In genomic region chr4:169800541-169800940, GRCh38 we compare ENCODE assay signal across 25 cellular contexts. TPM values are rescaled to one million over a fixed set of nuclear protein-coding genes. Genes with fewer than 3 reads are reported as not detected.
DNase-seq lines count a peak whose midpoint lies in the region; ATAC-seq lines count a peak whose summit lies in the region.
"Had no signal": no experiment of that assay in that cellular context is flagged by ENCODE, and none has a peak within 500 bp of the region (broad histone marks: within the 10 kb centered on the region; RNA-seq: fewer than 3 reads in every experiment).

No MANE protein-coding gene starts in this region.

- no peaks in the 10 kb centered on the region for H3K79me1 ChIP-seq in mesendoderm (ENCODE audit: low read length)

- no peak overlapping the region for H2BK5ac ChIP-seq in mesendoderm (ENCODE audit: low read length)

- ATAC-seq in HG02623 (IDR thresholded peaks at IDR 0.05; ENCODE audit: unreplicated experiment) = no peak

- H3K9ac ChIP-seq in mesendoderm (ENCODE audit: low read length) = no peak overlapping the region
- H3K9ac ChIP-seq: BLaER1 had no signal

- H3K4me2 ChIP-seq in mesendoderm (ENCODE audit: low read length) = no peak overlapping the region
- H3K4me2 ChIP-seq: BLaER1 had no signal

- H3K36me3 ChIP-seq in mesendoderm (ENCODE audit: control insufficient read depth, insufficient read depth, low read length) = no peaks in the 10 kb centered on the region
- H3K36me3 ChIP-seq: BLaER1, HAP-1, Peyer's patch had no signal

- no peaks in the 10 kb centered on the region for H3K79me2 ChIP-seq in mesendoderm (ENCODE audit: control insufficient read depth, insufficient read depth, low read length)

- H3K27ac ChIP-seq in angular gyrus (ENCODE audit: low read depth, low read length) = peak overlapping the region; percentile 86
- no peak overlapping the region for H3K27ac ChIP-seq in mesendoderm (ENCODE audit: low read depth, low read length)
- H3K27ac ChIP-seq: BLaER1, HL-60, Peyer's patch, SK-N-MC had no signal

- peak; percentile 68 for DNase-seq in Ammon's horn (ENCODE audit: low spot score)
- peak; percentile 4 to 72 for DNase-seq in hippocampal formation (lab: John Stamatoyannopoulos, UW)
- DNase-seq in putamen (ENCODE audit: low spot score) = peak; percentile 71
- DNase-seq in DMS 273 (lab: John Stamatoyannopoulos, UW; ENCODE audit: unreplicated experiment) = no peak
- no peak for DNase-seq in mesendoderm
- no peak for DNase-seq in ACHN
- DNase-seq: 8988T; CD4-positive, CD25-positive, alpha-beta regulatory T cell; DMS53; GOT3; HFFc6; NCI-H1048; NCI-H1417; NCI-H1694 treated with DMSO at 0.1 percent for 48 hours; NCI-H2081; NCI-H2227 treated with DMSO at 0.1 percent for 48 hours; NCI-H526 treated with DMSO at 0.1 percent for 48 hours; Peyer's patch; SHP77 treated with DMSO at 0.1 percent for 48 hours had no signal

- no peaks in the 10 kb centered on the region for H3K4me1 ChIP-seq in mesendoderm (ENCODE audit: control insufficient read depth, low read depth, low read length)
- H3K4me1 ChIP-seq: BLaER1, HAP-1, Peyer's patch had no signal

- H3K4ac ChIP-seq in mesendoderm (ENCODE audit: low read depth, low read length) = no peak overlapping the region

- H3K18ac ChIP-seq in mesendoderm (ENCODE audit: low read length) = no peak overlapping the region

- H4K8ac ChIP-seq in mesendoderm (ENCODE audit: low read depth, low read length) = no peak overlapping the region

- no peak overlapping the region for H3K23ac ChIP-seq in mesendoderm (ENCODE audit: low read length)

- H3K56ac ChIP-seq in mesendoderm (ENCODE audit: low read length) = no peak overlapping the region

- H3K4me3 ChIP-seq in mesendoderm (ENCODE audit: low read length) = no peak overlapping the region
- H3K4me3 ChIP-seq: BLaER1, HAP-1, Peyer's patch, SK-N-MC had no signal

- no peak overlapping the region for H2AK5ac ChIP-seq in mesendoderm (ENCODE audit: low read length)

- H2BK15ac ChIP-seq in mesendoderm (replicated peaks; ENCODE audit: low read depth) = no peak overlapping the region

- H4K5ac ChIP-seq in mesendoderm (ENCODE audit: low read length) = no peak overlapping the region

- in situ Hi-C loops in ACHN (cut with HindIII; ENCODE audit: low pct_ligation_motif_present, low pct_unique_long_range_greater_than_20kb, low sequenced_read_pairs) = loop anchor here (25.0 kb wide), 1 partner anchor 237 kb away; the partner anchor contains the start of gene MFAP3L

- H2BK120ac ChIP-seq in mesendoderm (ENCODE audit: low read depth, low read length) = no peak overlapping the region

- H3K27me3 ChIP-seq in mesendoderm (ENCODE audit: insufficient read depth, low read length, poor library complexity) = no peaks in the 10 kb centered on the region
- H3K27me3 ChIP-seq: BLaER1, Peyer's patch had no signal

- no CpG with 5 or more reads among the region's 3 CpGs for WGBS in mesendoderm (ENCODE audit: extremely low coverage, insufficient coverage, low lambda C conversion rate)

RNA-seq across cellular contexts. Expression of gene HPF1, which starts 42.8 kb away (rescaled TPM):
- 41.3 TPM for polyA plus RNA-seq in mesendoderm (2013, experiment 1 of 2)
- 42.1 TPM for polyA plus RNA-seq in mesendoderm (2013, experiment 2 of 2)

Comparison
In these comparisons a context has a peak if more than half of its experiments do, and no peak if none do; other contexts are left out.
1. DNase-seq: peak in Ammon's horn (single experiment), hippocampal formation (2 of 2) and putamen (single experiment); none in DMS 273 (single experiment), mesendoderm (single experiment) and ACHN (single experiment).